In genomic region chr11:35289821-35290220, GRCh38 we compare ENCODE assay signal across 11 cellular contexts.
DNase-seq lines count a peak whose midpoint lies in the region; ATAC-seq and TF ChIP-seq lines count a peak whose summit lies in the region.
"Had no signal": no experiment of that assay in that cellular context is flagged by ENCODE, and none has a peak within 500 bp of the region (broad histone marks: within the 10 kb centered on the region; RNA-seq: fewer than 3 reads in every experiment).

No MANE protein-coding gene starts in this region.

- in situ Hi-C loops in HAP-1 (cut with MboI; ENCODE audit: low sequenced_read_pairs), result no loop called here

- no peak for TF ChIP-seq CTCF in right lobe of liver (IDR thresholded peaks at IDR 0.05)

- 0 out of 2 replicates have a peak, but pooled peaks cover 4% of the 10 kb centered on the region for H3K27me3 ChIP-seq in HAP-1 (ENCODE audit: low read depth)
- H3K27me3 ChIP-seq in right lobe of liver, result no peaks in the 10 kb centered on the region

- H3K4me3 ChIP-seq in HAP-1 (no peak overlapping the region), right lobe of liver (no peak overlapping the region)

- H3K36me3 ChIP-seq in HAP-1 (replicated peaks), result no peaks in the 10 kb centered on the region
- peaks cover 0 to 30% (median 0%) of the 10 kb centered on the region in 4 donors for H3K36me3 ChIP-seq in right lobe of liver

- TF ChIP-seq POLR2A in right lobe of liver (IDR thresholded peaks at IDR 0.05), result no peak

- 39% methylated on average over 2 of the region's 2 CpGs for WGBS in right lobe of liver (ENCODE audit: insufficient coverage, low coverage, low lambda C conversion rate, missing lambda C conversion rate)

- H3K27ac ChIP-seq in right lobe of liver, result no peak overlapping the region

- H3K4me1 ChIP-seq in HAP-1, result no peaks in the 10 kb centered on the region
- no peaks in the 10 kb centered on the region for H3K4me1 ChIP-seq in right lobe of liver

- no peaks in the 10 kb centered on the region for H3K9me3 ChIP-seq in HAP-1
- no peaks in the 10 kb centered on the region for H3K9me3 ChIP-seq in right lobe of liver

- intact Hi-C loops in right lobe of liver (cut with DNase I), result no loop called here

- ATAC-seq in right lobe of liver, result no peak

- peak; percentile 60 for DNase-seq in AG08395 (ENCODE audit: low spot score)
- peak; percentile 72 for DNase-seq in HS-5 (ENCODE audit: low read depth)
- peak; percentile 56 for DNase-seq in astrocyte of the hippocampus (ENCODE audit: low read depth, low spot score)
- peak; percentile 29 for DNase-seq in foreskin melanocyte
- DNase-seq in cerebellum (ENCODE audit: low spot score), result no peak
- DNase-seq in stimulated activated CD4-positive, alpha-beta T cell treated with anti-CD3 and anti-CD28 coated beads, Interleukin-2, amount 100 ng/mL, for 24 hours, result no peak
- DNase-seq in HAP-1 (ENCODE audit: low spot score in 2 of 2), result no peak
- no peak for DNase-seq in right lobe of liver
- DNase-seq: activated CD4-positive, CD25-positive, alpha-beta regulatory T cell; anterior cingulate cortex; NCI-H1105 had no signal

Comparison
In these comparisons a context has a peak if more than half of its experiments do, and no peak if none do; other contexts are left out.
1. DNase-seq: peak in AG08395 (single experiment), HS-5 (single experiment), astrocyte of the hippocampus (single experiment) and foreskin melanocyte (single experiment); none in cerebellum (single experiment), stimulated activated CD4-positive, alpha-beta T cell treated with anti-CD3 and anti-CD28 coated beads, Interleukin-2, amount 100 ng/mL, for 24 hours (0 of 2), HAP-1 (0 of 2) and right lobe of liver (0 of 3).